Comparison of ENCODE assay signal across 7 cellular contexts in the genomic region with DNA sequence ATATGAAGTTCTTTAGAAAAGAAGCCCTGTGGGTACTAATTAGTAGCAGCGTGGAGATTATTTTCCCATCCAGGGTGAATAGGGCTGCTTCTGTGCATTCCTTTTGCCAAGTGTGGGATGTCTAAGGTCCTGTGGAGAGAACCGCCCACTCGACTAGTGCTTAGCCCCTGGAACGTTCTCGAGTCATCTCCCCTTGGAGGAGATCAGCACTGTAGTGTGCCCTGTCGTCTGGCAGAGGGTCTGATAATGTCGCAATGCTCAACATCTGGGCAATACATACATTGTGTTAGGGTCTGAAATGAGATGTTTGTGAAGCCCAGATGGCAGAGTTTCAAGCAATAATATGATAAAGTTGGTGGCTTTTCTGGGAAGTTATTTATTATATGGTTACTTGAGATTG.
DNase-seq lines count a peak whose midpoint lies in the region; ATAC-seq and TF ChIP-seq lines count a peak whose summit lies in the region.

No MANE protein-coding gene starts in this region.

- no peak overlapping the region for H4K8ac ChIP-seq in IMR-90 (ENCODE audit: low read depth in 2 of 2, low read length in 2 of 2)

- no peak overlapping the region for H2AK5ac ChIP-seq in IMR-90 (ENCODE audit: low read depth, low read length)

- H2AK9ac ChIP-seq in IMR-90 (replicated peaks; ENCODE audit: low read depth, low read length, poor library complexity): no peak overlapping the region

- no peak overlapping the region for H4K5ac ChIP-seq in IMR-90 (ENCODE audit: low read depth, low read length)

- H3K27me3 Mint-ChIP-seq in activated CD8-positive, alpha-beta T cell treated with anti-CD3 and anti-CD28 coated beads for 36 hours: peaks cover 2% of the 10 kb centered on the region
- H3K27me3 Mint-ChIP-seq in stimulated activated naive CD8-positive, alpha-beta T cell treated with anti-CD3 and anti-CD28 coated beads, Interleukin-15, Interleukin-2, amounts not matched to agents 100 ng/mL and 50 ng/mL, for 24 hours: no peaks in the 10 kb centered on the region

- H3K27ac ChIP-seq in IMR-90 (ENCODE audit: insufficient read depth, low read length) (no peak overlapping the region), right cardiac atrium (ENCODE audit: low read length) (no peak overlapping the region)

- H3K4me1 ChIP-seq in IMR-90 (ENCODE audit: control insufficient read depth, insufficient read depth, low read length) (no peaks in the 10 kb centered on the region; the same call in 1 of the 2 replicates), right cardiac atrium (ENCODE audit: control insufficient read depth, insufficient read depth, low read length) (peaks cover 3% of the 10 kb centered on the region)

- H3K4ac ChIP-seq in IMR-90 (ENCODE audit: low read depth, low read length): no peak overlapping the region

- H3K9me1 ChIP-seq in IMR-90 (ENCODE audit: insufficient read depth, low read length): no peaks in the 10 kb centered on the region

- dilution Hi-C loops in IMR-90 (cut with HindIII; ENCODE audit: low sequenced_read_pairs, unreplicated experiment): no loop called here

- ATAC-seq in IMR-90 (ENCODE audit: low read depth): 0 out of 2 replicates have a peak, but pooled peaks have one; percentile 27
- peak; percentile 42 for ATAC-seq in activated CD8-positive, alpha-beta T cell treated with anti-CD3 and anti-CD28 coated beads for 36 hours
- peak; percentile 62 to 78 for ATAC-seq in right cardiac atrium
- no peak for ATAC-seq in GM21737 (IDR thresholded peaks at IDR 0.05; ENCODE audit: unreplicated experiment)

- WGBS in IMR-90 (ENCODE audit: extremely low coverage in 2 of 2, insufficient read length in 1 of 2), 2 experiments: 50% methylated on average over 2 of the region's 7 CpGs; no CpG with 5 or more reads in 1 of the 2 experiments
- WGBS in right cardiac atrium: 39% methylated on average over 7 of the region's 7 CpGs

- H3K4me3 Mint-ChIP-seq in activated CD8-positive, alpha-beta T cell treated with anti-CD3 and anti-CD28 coated beads for 36 hours: peak overlapping the region; percentile 37
- H3K4me3 Mint-ChIP-seq in stimulated activated naive CD8-positive, alpha-beta T cell treated with anti-CD3 and anti-CD28 coated beads, Interleukin-15, Interleukin-2, amounts not matched to agents 100 ng/mL and 50 ng/mL, for 24 hours: peak overlapping the region; percentile 61

- H4K20me1 ChIP-seq in IMR-90 (ENCODE audit: insufficient read depth, low read length): no peaks in the 10 kb centered on the region

- no peak for DNase-seq in IMR-90
- no peak for DNase-seq in activated CD8-positive, alpha-beta T cell treated with anti-CD3 and anti-CD28 coated beads for 36 hours
- peak in 1 of 3 donors; percentile 48 for DNase-seq in right cardiac atrium
- no peak for DNase-seq in GM19240 (ENCODE audit: insufficient read length, low spot score)
- DNase-seq in middle frontal gyrus (ENCODE audit: extremely low spot score, low spot score): no peak

- H3K9me3 Mint-ChIP-seq in activated CD8-positive, alpha-beta T cell treated with anti-CD3 and anti-CD28 coated beads for 36 hours: no peaks in the 10 kb centered on the region
- H3K9me3 Mint-ChIP-seq in stimulated activated naive CD8-positive, alpha-beta T cell treated with anti-CD3 and anti-CD28 coated beads, Interleukin-15, Interleukin-2, amounts not matched to agents 100 ng/mL and 50 ng/mL, for 24 hours: no peaks in the 10 kb centered on the region

- peaks cover 34% of the 10 kb centered on the region for H3K4me1 Mint-ChIP-seq in activated CD8-positive, alpha-beta T cell treated with anti-CD3 and anti-CD28 coated beads for 36 hours (ENCODE audit: low read depth)
- peaks cover 55% of the 10 kb centered on the region for H3K4me1 Mint-ChIP-seq in stimulated activated naive CD8-positive, alpha-beta T cell treated with anti-CD3 and anti-CD28 coated beads, Interleukin-15, Interleukin-2, amounts not matched to agents 100 ng/mL and 50 ng/mL, for 24 hours (ENCODE audit: low read depth)

- no peak overlapping the region for H4K91ac ChIP-seq in IMR-90 (ENCODE audit: insufficient read depth, low read depth, low read length)

- intact Hi-C loops in IMR-90 (cut with micrococcal nuclease): no loop called here
- intact Hi-C loops in activated CD8-positive, alpha-beta T cell treated with anti-CD3 and anti-CD28 coated beads for 36 hours (cut with micrococcal nuclease): no loop called here
- intact Hi-C loops in right cardiac atrium (cut with DNase I): no loop called here

- H2AFZ ChIP-seq in IMR-90 (replicated peaks; ENCODE audit: low read length, poor library complexity): no peak overlapping the region

- no peak overlapping the region for H3K4me3 ChIP-seq in IMR-90 (ENCODE audit: insufficient read depth, low read depth, low read length)
- peak overlapping the region; percentile 55 for H3K4me3 ChIP-seq in right cardiac atrium (ENCODE audit: low read length)

- no peak for TF ChIP-seq RAD21 in IMR-90 (IDR thresholded peaks at IDR 0.05; ENCODE audit: low read length)

- H3K27ac Mint-ChIP-seq in activated CD8-positive, alpha-beta T cell treated with anti-CD3 and anti-CD28 coated beads for 36 hours: no peak overlapping the region
- peak overlapping the region; percentile 69 for H3K27ac Mint-ChIP-seq in stimulated activated naive CD8-positive, alpha-beta T cell treated with anti-CD3 and anti-CD28 coated beads, Interleukin-15, Interleukin-2, amounts not matched to agents 100 ng/mL and 50 ng/mL, for 24 hours

- TF ChIP-seq CTCF in IMR-90 (conservative IDR thresholded peaks at IDR 0.05; ENCODE audit: low read depth, low read length): no peak
- TF ChIP-seq CTCF in activated CD8-positive, alpha-beta T cell treated with anti-CD3 and anti-CD28 coated beads for 36 hours (IDR thresholded peaks at IDR 0.05): no peak

- H3K36me3 ChIP-seq in IMR-90 (ENCODE audit: control insufficient read depth, insufficient read depth, low read length): no peaks in the 10 kb centered on the region

- no peak overlapping the region for H3K56ac ChIP-seq in IMR-90 (ENCODE audit: extremely low read depth, insufficient read depth, low read length)

- H3K23ac ChIP-seq in IMR-90 (ENCODE audit: low read depth, low read length): no peak overlapping the region

- H2BK20ac ChIP-seq in IMR-90 (ENCODE audit: low read depth, low read length): no peak overlapping the region

- POLR2A ChIA-PET in IMR-90 (lab: Charles Lee; ENCODE audit: unreplicated experiment): no interaction called here
- POLR2A ChIA-PET in activated CD8-positive, alpha-beta T cell treated with anti-CD3 and anti-CD28 coated beads for 36 hours (lab: Charles Lee): no interaction called here

- H3K27me3 ChIP-seq in IMR-90 (ENCODE audit: control insufficient read depth, insufficient read depth, low read length) (peaks cover 18% of the 10 kb centered on the region), right cardiac atrium (ENCODE audit: control insufficient read depth, insufficient read depth) (no peaks in the 10 kb centered on the region)

- no TSS peak for BruUV-seq in IMR-90 (replicated peaks; lab: Mats Ljungman, UMichigan)

- H3K18ac ChIP-seq in IMR-90 (ENCODE audit: low read depth, low read length): no peak overlapping the region

- no peak overlapping the region for H2BK120ac ChIP-seq in IMR-90 (ENCODE audit: low read depth, low read length)

- TF ChIP-seq POLR2A in IMR-90 (IDR thresholded peaks at IDR 0.05; ENCODE audit: low read depth, low read length): no peak

- H2BK15ac ChIP-seq in IMR-90 (ENCODE audit: low read depth, low read length): no peak overlapping the region

- H3K14ac ChIP-seq in IMR-90 (replicated peaks; ENCODE audit: low read depth, low read length): no peak overlapping the region

- H3K4me2 ChIP-seq in IMR-90 (ENCODE audit: low read depth, low read length): no peak overlapping the region

- CTCF ChIA-PET in IMR-90 (lab: Yijun Ruan, JAX): no interaction called here
- CTCF ChIA-PET in activated CD8-positive, alpha-beta T cell treated with anti-CD3 and anti-CD28 coated beads for 36 hours (lab: Charles Lee): interaction anchor here (1.3 to 1.4 kb wide), 2 partner anchors 18 to 81 kb away, joined by 3 to 4 read pairs; no protein-coding TSS in a partner anchor

- no peaks in the 10 kb centered on the region for H3K36me3 Mint-ChIP-seq in activated CD8-positive, alpha-beta T cell treated with anti-CD3 and anti-CD28 coated beads for 36 hours (ENCODE audit: low read depth)
- no peaks in the 10 kb centered on the region for H3K36me3 Mint-ChIP-seq in stimulated activated naive CD8-positive, alpha-beta T cell treated with anti-CD3 and anti-CD28 coated beads, Interleukin-15, Interleukin-2, amounts not matched to agents 100 ng/mL and 50 ng/mL, for 24 hours (ENCODE audit: low read depth)

- H2BK5ac ChIP-seq in IMR-90 (ENCODE audit: low read depth, low read length, poor library complexity, severe bottlenecking): no peak overlapping the region

- no peaks in the 10 kb centered on the region for H3K79me1 ChIP-seq in IMR-90 (ENCODE audit: low read depth in 1 of 2, low read length in 2 of 2)

- H3K9me3 ChIP-seq in IMR-90 (ENCODE audit: control insufficient read depth, insufficient read depth, low read length) (no peaks in the 10 kb centered on the region), right cardiac atrium (ENCODE audit: control insufficient read depth, low read length) (no peaks in the 10 kb centered on the region)

- H3K9ac ChIP-seq in IMR-90 (ENCODE audit: low read depth, low read length): no peak overlapping the region

- in situ Hi-C loops in IMR-90 (cut with MboI; ENCODE audit: low sequenced_read_pairs): no loop called here

TF ChIP-seq in IMR-90, 13 proteins besides CTCF, POLR2A, EP300 and RAD21:
- TF ChIP-seq CHD1 (IDR thresholded peaks at IDR 0.05; ENCODE audit: low read depth, low read length) (no peak), CEBPB (IDR thresholded peaks at IDR 0.05; ENCODE audit: low read depth, low read length) (peak; percentile 32; the same call in 1 of the 2 replicates)
